Comparison of ENCODE assay signal across 1 cellular context in the genomic region with DNA sequence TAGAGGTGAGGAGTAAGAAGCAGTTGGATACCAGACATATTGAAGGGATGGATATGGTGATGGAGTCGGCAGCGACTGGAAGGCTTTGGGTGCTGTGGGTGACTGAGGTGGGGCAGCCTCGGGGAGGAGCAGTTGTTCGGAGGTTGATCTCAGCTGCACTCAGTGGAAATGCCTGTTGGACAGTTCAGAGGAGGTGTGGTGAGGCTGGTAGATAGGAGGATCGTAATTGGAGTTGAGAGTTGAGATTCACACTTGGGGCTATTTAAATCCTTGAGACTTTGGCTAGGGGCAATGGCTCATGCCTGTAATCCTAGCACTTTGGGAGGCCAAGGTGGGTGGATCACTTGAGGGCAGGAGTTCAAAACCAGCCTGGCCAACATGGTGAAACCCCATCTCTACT.
TF ChIP-seq lines count a peak whose summit lies in the region.

No MANE protein-coding gene starts in this region.

TF ChIP-seq in HEK293T, 16 proteins besides CTCF, POLR2A, EP300 and RAD21:
- TF ChIP-seq ELF4 (IDR thresholded peaks at IDR 0.05) (no peak), CTBP1 (IDR thresholded peaks at IDR 0.05; ENCODE audit: borderline replicate concordance) (no peak), ARNT (IDR thresholded peaks at IDR 0.05) (no peak), TARDBP (IDR thresholded peaks at IDR 0.05) (no peak), FOXM1 (IDR thresholded peaks at IDR 0.05; ENCODE audit: borderline replicate concordance) (no peak), HDGF (IDR thresholded peaks at IDR 0.05; ENCODE audit: borderline replicate concordance) (no peak), NFRKB (IDR thresholded peaks at IDR 0.05) (no peak), LEF1 (IDR thresholded peaks at IDR 0.05; ENCODE audit: borderline replicate concordance) (no peak), SUZ12 (IDR thresholded peaks at IDR 0.05) (no peak)
- TF ChIP-seq, protein P1, sequence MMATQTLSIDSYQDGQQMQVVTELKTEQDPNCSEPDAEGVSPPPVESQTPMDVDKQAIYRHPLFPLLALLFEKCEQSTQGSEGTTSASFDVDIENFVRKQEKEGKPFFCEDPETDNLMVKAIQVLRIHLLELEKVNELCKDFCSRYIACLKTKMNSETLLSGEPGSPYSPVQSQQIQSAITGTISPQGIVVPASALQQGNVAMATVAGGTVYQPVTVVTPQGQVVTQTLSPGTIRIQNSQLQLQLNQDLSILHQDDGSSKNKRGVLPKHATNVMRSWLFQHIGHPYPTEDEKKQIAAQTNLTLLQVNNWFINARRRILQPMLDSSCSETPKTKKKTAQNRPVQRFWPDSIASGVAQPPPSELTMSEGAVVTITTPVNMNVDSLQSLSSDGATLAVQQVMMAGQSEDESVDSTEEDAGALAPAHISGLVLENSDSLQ (IDR thresholded peaks at IDR 0.05), result no peak
TF ChIP-seq in HEK293T: peak in this region for 0.
